ENCODE assay signal across 8 cellular contexts in the genomic region with DNA sequence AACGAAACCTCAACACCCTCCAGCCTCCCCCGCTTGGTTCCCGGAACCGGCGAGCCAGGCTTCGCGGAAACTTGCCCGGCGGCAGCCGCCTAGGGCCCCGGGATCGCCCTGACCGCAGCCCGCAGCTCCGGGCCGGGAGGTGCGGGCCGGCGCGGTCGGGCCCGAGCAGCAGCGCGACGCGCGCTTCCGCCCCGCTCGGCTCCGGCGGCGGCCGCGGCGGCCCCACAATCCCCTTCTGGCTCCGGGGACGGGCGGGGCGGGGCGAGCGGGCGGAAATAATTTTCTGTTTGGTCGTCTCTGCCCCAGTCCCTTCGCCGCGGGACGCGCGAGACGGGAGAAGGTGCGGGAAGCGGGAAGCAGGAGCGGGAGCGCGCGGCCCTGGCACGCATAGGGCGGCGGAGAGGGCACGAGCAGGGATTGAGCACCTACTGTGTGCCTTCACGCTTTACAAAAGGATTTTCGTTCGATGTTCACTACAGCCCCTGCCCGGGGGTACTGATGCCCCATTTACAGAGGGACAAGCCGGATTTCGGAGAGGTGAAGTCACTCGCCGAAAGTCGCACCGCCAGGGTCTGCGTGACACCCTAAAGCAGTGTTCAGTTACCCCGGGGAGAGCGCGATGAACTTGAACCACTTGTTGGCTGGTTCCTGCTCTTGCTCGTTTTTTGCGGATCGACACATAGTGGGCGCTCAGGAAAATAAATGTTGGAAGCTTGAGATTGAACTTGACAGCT. TPM values are rescaled to one million over a fixed set of nuclear protein-coding genes. Genes with fewer than 3 reads are reported as not detected.
DNase-seq lines count a peak whose midpoint lies in the region; TF ChIP-seq lines count a peak whose summit lies in the region.

No MANE protein-coding gene starts in this region.

- no peaks in the 10 kb centered on the region for H3K9me3 ChIP-seq in vagina

- H3K27me3 ChIP-seq in vagina, result no peaks in the 10 kb centered on the region

- intact Hi-C loops in vagina (cut with DNase I), result loop anchor here (5.0 kb wide), 1 partner anchor 40 kb away; no protein-coding TSS in a partner anchor

- peak in 1 of 2 donors; percentile 80 for TF ChIP-seq POLR2A in vagina (IDR thresholded peaks at IDR 0.05)

- H3K36me3 ChIP-seq in vagina, result no peaks in the 10 kb centered on the region

- no peak for TF ChIP-seq CTCF in vagina (IDR thresholded peaks at IDR 0.05)

- DNase-seq in DMS153 treated with DMSO at 0.1 percent for 48 hours (lab: John Stamatoyannopoulos, UW; ENCODE audit: unreplicated experiment), result peak; percentile 64
- DNase-seq in H4 (ENCODE audit: low spot score), result peak; percentile 79
- peak; percentile 86 for DNase-seq in NCI-H146 (lab: John Stamatoyannopoulos, UW)
- DNase-seq in T-helper 22 cell (ENCODE audit: low read depth), result peak; percentile 77
- peak; percentile 95 for DNase-seq in astrocyte of the hippocampus (ENCODE audit: low read depth, low spot score)
- peak; percentile 74 to 77 for DNase-seq in hippocampal formation (lab: John Stamatoyannopoulos, UW)
- DNase-seq in renal cortical epithelial cell (ENCODE audit: low read depth), result peak; percentile 48
- no peak for DNase-seq in vagina (ENCODE audit: extremely low spot score in 2 of 2)

- H3K27ac ChIP-seq in vagina, result peak overlapping the region; percentile 98

- peak overlapping the region; percentile 92 to 97 for H3K4me3 ChIP-seq in vagina

- peaks cover 31% of the 10 kb centered on the region for H3K4me1 ChIP-seq in vagina

RNA-seq across cellular contexts. Expression of gene MLLT6, which starts 2.7 kb away (rescaled TPM):
- total RNA-seq in H4 (2014; rRNA removed; shearing (Covaris generic)), result 7.8 and 13.6 TPM in 2 replicates
- total RNA-seq in renal cortical epithelial cell, result 23.4 and 47.7 TPM in 2 replicates
- 70.2 TPM for total RNA-seq in vagina

RNA-seq across cellular contexts. Expression of gene EPOP, which starts 27.6 kb away (rescaled TPM):
- 3.2 and 3.5 TPM in 2 replicates for total RNA-seq in H4 (2014; rRNA removed; shearing (Covaris generic))
- 2.1 and 2.6 TPM in 2 replicates for total RNA-seq in renal cortical epithelial cell
- 0.98 TPM for total RNA-seq in vagina

RNA-seq across cellular contexts. Expression of gene CISD3, which starts 27.8 kb away (rescaled TPM):
- total RNA-seq in H4 (2014; rRNA removed; shearing (Covaris generic)), result 2.3 and 6.7 TPM in 2 replicates
- 2.0 and 2.4 TPM in 2 replicates for total RNA-seq in renal cortical epithelial cell
- 12.8 TPM for total RNA-seq in vagina

RNA-seq across cellular contexts. Expression of gene PCGF2, which starts 45.8 kb away (rescaled TPM):
- 1.6 and 3.9 TPM in 2 replicates for total RNA-seq in H4 (2014; rRNA removed; shearing (Covaris generic))
- total RNA-seq in renal cortical epithelial cell, result 1.7 and 8.6 TPM in 2 replicates
- total RNA-seq in vagina, result 25.8 TPM

RNA-seq across cellular contexts. Expression of gene PSMB3, which starts 50.2 kb away (rescaled TPM):
- total RNA-seq in H4 (2014; rRNA removed; shearing (Covaris generic)), result 592 and 607 TPM in 2 replicates
- 129 and 436 TPM in 2 replicates for total RNA-seq in renal cortical epithelial cell
- 193 TPM for total RNA-seq in vagina

Comparison
In these comparisons a context has a peak if more than half of its experiments do, and no peak if none do; other contexts are left out.
1. DNase-seq: peak in DMS153 treated with DMSO at 0.1 percent for 48 hours (single experiment), H4 (single experiment), NCI-H146 (single experiment), T-helper 22 cell (single experiment), astrocyte of the hippocampus (single experiment), hippocampal formation (2 of 2) and renal cortical epithelial cell (single experiment); none in vagina (0 of 2).